ENCODE assay signal across 15 cellular contexts in genomic region chr16:75455677-75456076, GRCh38. TPM values are rescaled to one million over a fixed set of nuclear protein-coding genes. Genes with fewer than 3 reads are reported as not detected.
"Had no signal": no experiment of that assay in that cellular context is flagged by ENCODE, and none has a peak within 500 bp of the region (broad histone marks: within the 10 kb centered on the region; RNA-seq: fewer than 3 reads in every experiment).

No MANE protein-coding gene starts in this region.

- H3K27me3 ChIP-seq: ascending aorta, dorsolateral prefrontal cortex, thyroid gland, uterus had no signal

- H3K9me3 ChIP-seq: ascending aorta, thyroid gland, uterus had no signal

- H3K4me1 ChIP-seq: ascending aorta, uterus had no signal

- H3K36me3 ChIP-seq: uterus had no signal

- H3K4me3 ChIP-seq: ascending aorta, dorsolateral prefrontal cortex, thyroid gland, uterus had no signal

- ATAC-seq: activated T-helper 17 cell treated with anti-CD3 and anti-CD28 coated beads, Interleukin-2, amount 50 U/mL, for 72 hours; esophagus mucosa; stimulated activated naive B cell treated with anti-CD40 and anti-IgM and Interleukin-4, amounts not matched to agents 10 μg/mL and 1 μg/mL and 100 μg/mL, for 72 hours had no signal

- DNase-seq: activated CD4-positive, alpha-beta T cell treated with anti-CD3 and anti-CD28 coated beads, Interleukin-2, amount 50 U/mL, for 4 hours; activated CD4-positive, CD25-positive, alpha-beta regulatory T cell treated with anti-CD3 and anti-CD28 coated beads, Interleukin-2, amount 50 U/mL, for 72 hours; activated naive CD4-positive, alpha-beta T cell treated with anti-CD3 and anti-CD28 coated beads for 36 hours; activated T-cell treated with anti-CD3 and anti-CD28 coated beads for 4 hours; left ventricle myocardium superior; stimulated activated CD4-positive, alpha-beta T cell treated with anti-CD3 and anti-CD28 coated beads, Interleukin-2, amount 100 ng/mL, for 48 hours; stimulated activated naive B cell treated with anti-CD40 and anti-IgM and Interleukin-4, amounts not matched to agents 10 μg/mL and 1 μg/mL and 100 μg/mL, for 72 hours; T-helper 1 cell; T1000; thyroid gland; uterus had no signal

- H3K27ac ChIP-seq: ascending aorta, uterus had no signal

RNA-seq across cellular contexts. Expression of gene CHST6, which starts 39.6 kb away (rescaled TPM):
- total RNA-seq: activated naive CD4-positive, alpha-beta T cell treated with anti-CD3 and anti-CD28 coated beads for 36 hours; activated T-helper 17 cell treated with anti-CD3 and anti-CD28 coated beads, Interleukin-2, amount 50 U/mL, for 72 hours had no signal
